Comparison of ENCODE assay signal across 20 cellular contexts in genomic region chr15:42012241-42012640, GRCh38. TPM values are rescaled to one million over a fixed set of nuclear protein-coding genes. Genes with fewer than 3 reads are reported as not detected.
DNase-seq lines count a peak whose midpoint lies in the region; ATAC-seq and TF ChIP-seq lines count a peak whose summit lies in the region.
"Had no signal": no experiment of that assay in that cellular context is flagged by ENCODE, and none has a peak within 500 bp of the region (broad histone marks: within the 10 kb centered on the region; RNA-seq: fewer than 3 reads in every experiment).

No MANE protein-coding gene starts in this region.

- H3K9me3 Mint-ChIP-seq in stimulated activated naive CD8-positive, alpha-beta T cell treated with anti-CD3 and anti-CD28 coated beads, Interleukin-15, amount 100 ng/mL, for 72 hours: no peaks in the 10 kb centered on the region

- WGBS in lung, 2 donors: 47 to 48% methylated on average over 2 of the region's 2 CpGs

- H3K4me3 ChIP-seq in colonic mucosa (no peak overlapping the region), lung (no peak overlapping the region), upper lobe of right lung (no peak overlapping the region)

- DNase-seq in stimulated activated naive CD8-positive, alpha-beta T cell treated with anti-CD3 and anti-CD28 coated beads, Interleukin-15, amount 100 ng/mL, for 72 hours: no peak
- no peak for DNase-seq in stimulated activated naive CD8-positive, alpha-beta T cell treated with anti-CD3 and anti-CD28 coated beads, Interleukin-15, Interleukin-2, amounts not matched to agents 100 U/mL and 50 U/mL, for 24 hours
- peak; percentile 74 for DNase-seq in colonic mucosa
- DNase-seq in lung (ENCODE audit: low spot score): peak; percentile 72
- peak; percentile 84 for DNase-seq in upper lobe of right lung
- DNase-seq: activated CD4-positive, alpha-beta T cell treated with anti-CD3 and anti-CD28 coated beads, Interleukin-2, amount 50 U/mL, for 1 hour; activated naive CD4-positive, alpha-beta T cell; hippocampal formation; islet precursor cell; midbrain; MV-4-11; NCI-H187; NK-92 treated with Interleukin-12 subunit alpha and Interleukin-12 subunit beta, amount 100 ng/mL, for 24 hours; SK-N-SH; stimulated activated CD4-positive, alpha-beta T cell treated with anti-CD3 and anti-CD28 coated beads, Interleukin-12 subunit alpha, Interleukin-12 subunit beta, amount 100 ng/mL, for 4 hours; stimulated activated CD8-positive, alpha-beta memory T cell treated with anti-CD3 and anti-CD28 coated beads, Interleukin-4, amount 100 ng/mL, for 48 hours had no signal

- H3K4me1 ChIP-seq in colonic mucosa: no peaks in the 10 kb centered on the region
- peaks cover 0 to 2% of the 10 kb centered on the region in 2 donors for H3K4me1 ChIP-seq in lung (ENCODE audit: control insufficient read depth in 2 of 2, insufficient read depth in 2 of 2, low read length in 2 of 2)
- H3K4me1 ChIP-seq in upper lobe of right lung: no peaks in the 10 kb centered on the region

- H3K27me3 Mint-ChIP-seq in stimulated activated naive CD8-positive, alpha-beta T cell treated with anti-CD3 and anti-CD28 coated beads, Interleukin-15, amount 100 ng/mL, for 72 hours: no peaks in the 10 kb centered on the region

- no peaks in the 10 kb centered on the region for H3K27me3 ChIP-seq in colonic mucosa
- no peaks in the 10 kb centered on the region for H3K27me3 ChIP-seq in lung (ENCODE audit: control insufficient read depth, insufficient read depth)
- no peaks in the 10 kb centered on the region for H3K27me3 ChIP-seq in upper lobe of right lung

- TF ChIP-seq CTCF in colonic mucosa (IDR thresholded peaks at IDR 0.05) (no peak), lung (IDR thresholded peaks at IDR 0.05; ENCODE audit: control extremely low read depth, extremely low read depth) (no peak), upper lobe of right lung (IDR thresholded peaks at IDR 0.05) (no peak)

- no peaks in the 10 kb centered on the region for H3K36me3 ChIP-seq in colonic mucosa
- no peaks in the 10 kb centered on the region for H3K36me3 ChIP-seq in lung (ENCODE audit: control insufficient read depth in 2 of 2, insufficient read depth in 2 of 2, low read length in 2 of 2)
- H3K36me3 ChIP-seq in upper lobe of right lung: no peaks in the 10 kb centered on the region

- no peak for ATAC-seq in stimulated activated naive CD8-positive, alpha-beta T cell treated with anti-CD3 and anti-CD28 coated beads, Interleukin-15, amount 100 ng/mL, for 72 hours
- no peak for ATAC-seq in stimulated activated naive CD8-positive, alpha-beta T cell treated with anti-CD3 and anti-CD28 coated beads, Interleukin-15, Interleukin-2, amounts not matched to agents 100 U/mL and 50 U/mL, for 24 hours
- peak; percentile 71 for ATAC-seq in lung (ENCODE audit: insufficient read depth, low FRiP score)
- peak; percentile 84 for ATAC-seq in upper lobe of right lung
- no peak for ATAC-seq in GM18511 (IDR thresholded peaks at IDR 0.05; ENCODE audit: unreplicated experiment)
- ATAC-seq in HG03108 (IDR thresholded peaks at IDR 0.05; ENCODE audit: unreplicated experiment): no peak
- ATAC-seq in HG03354 (IDR thresholded peaks at IDR 0.05; ENCODE audit: poor library complexity, severe bottlenecking, unreplicated experiment): no peak

- H3K4me3 Mint-ChIP-seq in stimulated activated naive CD8-positive, alpha-beta T cell treated with anti-CD3 and anti-CD28 coated beads, Interleukin-15, amount 100 ng/mL, for 72 hours: no peak overlapping the region

- H3K9me3 ChIP-seq in colonic mucosa (no peaks in the 10 kb centered on the region), lung (ENCODE audit: control insufficient read depth in 2 of 2, insufficient read depth in 1 of 2, low read length in 1 of 2) (no peaks in the 10 kb centered on the region), upper lobe of right lung (no peaks in the 10 kb centered on the region)
- H3K9me3 ChIP-seq: SK-N-SH had no signal

- no peak overlapping the region for H3K27ac ChIP-seq in colonic mucosa
- peak overlapping the region in 1 of 2 donors; percentile 66 for H3K27ac ChIP-seq in lung (ENCODE audit: low read depth in 1 of 2, low read length in 1 of 2)
- H3K27ac ChIP-seq in upper lobe of right lung: peak overlapping the region; percentile 60

- intact Hi-C loops in colonic mucosa (cut with DNase I): no loop called here
- intact Hi-C loops in upper lobe of right lung (cut with DNase I): no loop called here

- peak overlapping the region; percentile 51 to 55 for H3K27ac Mint-ChIP-seq in stimulated activated naive CD8-positive, alpha-beta T cell treated with anti-CD3 and anti-CD28 coated beads, Interleukin-15, amount 100 ng/mL, for 72 hours

- H3K4me1 Mint-ChIP-seq in stimulated activated naive CD8-positive, alpha-beta T cell treated with anti-CD3 and anti-CD28 coated beads, Interleukin-15, amount 100 ng/mL, for 72 hours: peaks cover 30% of the 10 kb centered on the region

- no peak overlapping the region for H3K9ac ChIP-seq in colonic mucosa (ENCODE audit: low read depth in 2 of 2, low read length in 2 of 2)
- H3K9ac ChIP-seq: SK-N-SH had no signal

RNA-seq across cellular contexts. Expression of gene PLA2G4E, which starts 8.6 kb away (rescaled TPM):
- total RNA-seq in colonic mucosa (under 1 TPM in 1 of 2 donors, not detected in 1; 0.67 TPM), lung (1 to 10 TPM in 1 of 2 donors, not detected in 1; 1.7 TPM), upper lobe of right lung (1.5 TPM)
- polyA plus RNA-seq in lung: 1 to 10 TPM in 1 of 2 donors, under 1 TPM in 1; 0.38 to 1.7 TPM
- total RNA-seq: temporal lobe had no signal
- polyA plus RNA-seq: SK-N-SH had no signal

RNA-seq across cellular contexts. Expression of gene EHD4, which starts 39.9 kb away (rescaled TPM):
- total RNA-seq in colonic mucosa (10 to 100 TPM; 30.3 to 40.0 TPM), lung (10 to 100 TPM; 20.6 to 36.3 TPM), upper lobe of right lung (39.5 TPM)
- 10 to 100 TPM; 16.4 to 31.1 TPM for polyA plus RNA-seq in lung

Comparison
In these comparisons a context has a peak if more than half of its experiments do, and no peak if none do; other contexts are left out.
1. ATAC-seq: peak in lung (single experiment) and upper lobe of right lung (single experiment); none in stimulated activated naive CD8-positive, alpha-beta T cell treated with anti-CD3 and anti-CD28 coated beads, Interleukin-15, amount 100 ng/mL, for 72 hours (single experiment), stimulated activated naive CD8-positive, alpha-beta T cell treated with anti-CD3 and anti-CD28 coated beads, Interleukin-15, Interleukin-2, amounts not matched to agents 100 U/mL and 50 U/mL, for 24 hours (single experiment), GM18511 (single experiment), HG03108 (single experiment) and HG03354 (single experiment).
2. DNase-seq: peak in colonic mucosa (single experiment), lung (single experiment) and upper lobe of right lung (single experiment); none in stimulated activated naive CD8-positive, alpha-beta T cell treated with anti-CD3 and anti-CD28 coated beads, Interleukin-15, amount 100 ng/mL, for 72 hours (0 of 2) and stimulated activated naive CD8-positive, alpha-beta T cell treated with anti-CD3 and anti-CD28 coated beads, Interleukin-15, Interleukin-2, amounts not matched to agents 100 U/mL and 50 U/mL, for 24 hours (single experiment).